In genomic region chr20:50380697-50381040, GRCh38 we compare ENCODE assay signal across 8 cellular contexts.
DNase-seq lines count a peak whose midpoint lies in the region; ATAC-seq and TF ChIP-seq lines count a peak whose summit lies in the region.

No MANE protein-coding gene starts in this region.

- peak overlapping the region; percentile 54 for H3K4me3 Mint-ChIP-seq in natural killer cell treated with Interleukin-12 subunit alpha and Interleukin-12 subunit beta and Interleukin-15 and Interleukin-18, amount 100 ng/mL, for 72 hours
- H3K4me3 Mint-ChIP-seq in activated CD4-positive, alpha-beta T cell treated with anti-CD3 and anti-CD28 coated beads, Interleukin-2, amount 10 ng/mL, durations not matched to agents 24 days and 14 days, result no peak overlapping the region

- intact Hi-C loops in activated CD4-positive, alpha-beta T cell treated with anti-CD3 and anti-CD28 coated beads, Interleukin-2, amount 10 ng/mL, durations not matched to agents 24 days and 14 days (cut with micrococcal nuclease), result loop anchor here (5.0 kb wide), 1 partner anchor 188 kb away; the partner anchor contains the start of gene CEBPB

- peak; percentile 78 for TF ChIP-seq CTCF in C4-2B (conservative IDR thresholded peaks at IDR 0.05)
- peak; percentile 79 for TF ChIP-seq CTCF in choroid plexus epithelial cell (conservative IDR thresholded peaks at IDR 0.05; ENCODE audit: low read depth, low read length)

- peaks cover 3% of the 10 kb centered on the region for H3K9me3 Mint-ChIP-seq in natural killer cell treated with Interleukin-12 subunit alpha and Interleukin-12 subunit beta and Interleukin-15 and Interleukin-18, amount 100 ng/mL, for 72 hours
- H3K9me3 Mint-ChIP-seq in activated CD4-positive, alpha-beta T cell treated with anti-CD3 and anti-CD28 coated beads, Interleukin-2, amount 10 ng/mL, durations not matched to agents 24 days and 14 days, result no peaks in the 10 kb centered on the region

- peaks cover 65 to 71% of the 10 kb centered on the region in 2 donors for H3K4me1 Mint-ChIP-seq in natural killer cell treated with Interleukin-12 subunit alpha and Interleukin-12 subunit beta and Interleukin-15 and Interleukin-18, amount 100 ng/mL, for 72 hours (ENCODE audit: low read depth in 2 of 2)
- H3K4me1 Mint-ChIP-seq in activated CD4-positive, alpha-beta T cell treated with anti-CD3 and anti-CD28 coated beads, Interleukin-2, amount 10 ng/mL, durations not matched to agents 24 days and 14 days, result peaks cover 49% of the 10 kb centered on the region

- H3K36me3 Mint-ChIP-seq in natural killer cell treated with Interleukin-12 subunit alpha and Interleukin-12 subunit beta and Interleukin-15 and Interleukin-18, amount 100 ng/mL, for 72 hours, result no peaks in the 10 kb centered on the region
- no peaks in the 10 kb centered on the region for H3K36me3 Mint-ChIP-seq in activated CD4-positive, alpha-beta T cell treated with anti-CD3 and anti-CD28 coated beads, Interleukin-2, amount 10 ng/mL, durations not matched to agents 24 days and 14 days (ENCODE audit: low read depth)

- H3K27me3 Mint-ChIP-seq in natural killer cell treated with Interleukin-12 subunit alpha and Interleukin-12 subunit beta and Interleukin-15 and Interleukin-18, amount 100 ng/mL, for 72 hours, result peaks cover 5 to 8% of the 10 kb centered on the region in 2 donors
- no peaks in the 10 kb centered on the region for H3K27me3 Mint-ChIP-seq in activated CD4-positive, alpha-beta T cell treated with anti-CD3 and anti-CD28 coated beads, Interleukin-2, amount 10 ng/mL, durations not matched to agents 24 days and 14 days

- ATAC-seq in natural killer cell treated with Interleukin-12 subunit alpha and Interleukin-12 subunit beta and Interleukin-15 and Interleukin-18, amount 100 ng/mL, for 72 hours, result no peak
- ATAC-seq in HG03469 (IDR thresholded peaks at IDR 0.05; ENCODE audit: unreplicated experiment), result no peak

- no peak overlapping the region for H3K4me3 ChIP-seq in choroid plexus epithelial cell (ENCODE audit: low read depth, low read length)

- H3K27ac ChIP-seq in C4-2B, result no peak overlapping the region

- H3K27ac Mint-ChIP-seq in natural killer cell treated with Interleukin-12 subunit alpha and Interleukin-12 subunit beta and Interleukin-15 and Interleukin-18, amount 100 ng/mL, for 72 hours, result peak overlapping the region; percentile 51 to 86
- no peak overlapping the region for H3K27ac Mint-ChIP-seq in activated CD4-positive, alpha-beta T cell treated with anti-CD3 and anti-CD28 coated beads, Interleukin-2, amount 10 ng/mL, durations not matched to agents 24 days and 14 days

- DNase-seq in NCI-H1092 (lab: John Stamatoyannopoulos, UW), result peak; percentile 5
- peak; percentile 65 for DNase-seq in choroid plexus epithelial cell (ENCODE audit: low read depth)
- DNase-seq in natural killer cell treated with Interleukin-12 subunit alpha and Interleukin-12 subunit beta and Interleukin-15 and Interleukin-18, amount 100 ng/mL, for 72 hours (ENCODE audit: low spot score), result no peak
- no peak for DNase-seq in T1000 (lab: John Stamatoyannopoulos, UW)
- DNase-seq in activated CD4-positive, alpha-beta T cell treated with anti-CD3 and anti-CD28 coated beads, Interleukin-2, amount 10 ng/mL, durations not matched to agents 24 days and 14 days, result no peak
- no peak for DNase-seq in activated CD4-positive, alpha-beta T cell treated with anti-CD3 and anti-CD28 coated beads for 1 hour

Comparison
In these comparisons a context has a peak if more than half of its experiments do, and no peak if none do; other contexts are left out.
1. DNase-seq: peak in NCI-H1092 (single experiment) and choroid plexus epithelial cell (single experiment); none in natural killer cell treated with Interleukin-12 subunit alpha and Interleukin-12 subunit beta and Interleukin-15 and Interleukin-18, amount 100 ng/mL, for 72 hours (single experiment), T1000 (single experiment), activated CD4-positive, alpha-beta T cell treated with anti-CD3 and anti-CD28 coated beads, Interleukin-2, amount 10 ng/mL, durations not matched to agents 24 days and 14 days (single experiment) and activated CD4-positive, alpha-beta T cell treated with anti-CD3 and anti-CD28 coated beads for 1 hour (single experiment).